In the genomic region with DNA sequence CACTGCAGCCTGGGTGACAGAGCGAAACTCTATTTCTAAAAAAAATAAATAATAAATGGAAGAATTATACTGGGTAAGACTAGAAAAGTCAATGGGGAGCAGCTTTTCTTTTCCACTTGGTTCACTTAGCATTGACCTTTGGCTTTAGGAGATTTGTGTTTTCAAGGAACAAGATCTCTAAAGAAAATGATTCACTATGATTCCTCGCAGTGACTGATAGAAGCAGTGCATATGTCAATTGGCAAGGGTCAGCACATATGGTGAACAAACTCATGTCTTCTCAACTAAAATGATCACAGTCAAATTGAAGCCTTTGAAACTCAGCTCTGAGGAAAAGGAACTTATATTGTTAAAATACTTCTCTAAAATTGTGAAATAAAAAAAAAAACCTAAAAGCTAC, we compare ENCODE assay signal across 21 cellular contexts. TPM values are rescaled to one million over a fixed set of nuclear protein-coding genes. Genes with fewer than 3 reads are reported as not detected.
DNase-seq lines count a peak whose midpoint lies in the region; ATAC-seq, FAIRE-seq and TF ChIP-seq lines count a peak whose summit lies in the region.
"Had no signal": no experiment of that assay in that cellular context is flagged by ENCODE, and none has a peak within 500 bp of the region (broad histone marks: within the 10 kb centered on the region; RNA-seq: fewer than 3 reads in every experiment).

No MANE protein-coding gene starts in this region.

- DNase-seq in activated T-cell treated with anti-CD3 and anti-CD28 coated beads, Interleukin-2, amount 50 U/mL, for 24 hours = no peak
- DNase-seq in activated T-cell treated with anti-CD3 and anti-CD28 coated beads for 4 hours (no peak), IMR-90 (peak; percentile 44), choroid plexus epithelial cell (ENCODE audit: low read depth) (peak; percentile 22), pancreas (no peak), pons (ENCODE audit: low spot score) (no peak)
- DNase-seq in CD4-positive, alpha-beta memory T cell = no peak
- DNase-seq: Calu3, DMS53, H9, Kasumi-1, NCI-H1417, NCI-H187 treated with DMSO at 0.1 percent for 48 hours, NCI-H446, NCI-H69, PC-9 had no signal

- ATAC-seq in IMR-90 (ENCODE audit: low read depth) = no peak
- ATAC-seq in pancreas = no peak
- ATAC-seq in GM19395 (IDR thresholded peaks at IDR 0.05; ENCODE audit: unreplicated experiment) = no peak

- H3K4me1 Mint-ChIP-seq in activated T-cell treated with anti-CD3 and anti-CD28 coated beads, Interleukin-2, amount 50 U/mL, for 24 hours (ENCODE audit: low read depth) = peaks cover 53% of the 10 kb centered on the region
- peaks cover 30 to 41% (median 33%) of the 10 kb centered on the region in 4 donors for H3K4me1 Mint-ChIP-seq in CD4-positive, alpha-beta memory T cell
- H3K4me1 Mint-ChIP-seq: H9, IgD-negative memory B cell had no signal

- H3K27ac ChIP-seq in CD4-positive, alpha-beta memory T cell (ENCODE audit: low read depth, low read length) = no peak overlapping the region
- H3K27ac ChIP-seq in IMR-90 (ENCODE audit: insufficient read depth, low read length) (no peak overlapping the region), pancreas (no peak overlapping the region)
- H3K27ac ChIP-seq: C4-2B, PC-9, SJSA1 had no signal

- peak overlapping the region; percentile 84 for H3K27ac Mint-ChIP-seq in activated T-cell treated with anti-CD3 and anti-CD28 coated beads, Interleukin-2, amount 50 U/mL, for 24 hours
- peak overlapping the region in 6 of 7 donors; percentile 64 to 89 (median 72) for H3K27ac Mint-ChIP-seq in CD4-positive, alpha-beta memory T cell
- H3K27ac Mint-ChIP-seq: H9, IgD-negative memory B cell had no signal

- no peaks in the 10 kb centered on the region for H3K27me3 ChIP-seq in CD4-positive, alpha-beta memory T cell (ENCODE audit: insufficient read depth, low read length)
- no peaks in the 10 kb centered on the region for H3K27me3 ChIP-seq in IMR-90 (ENCODE audit: control insufficient read depth, insufficient read depth, low read length)
- no peaks in the 10 kb centered on the region for H3K27me3 ChIP-seq in pancreas

- H3K36me3 Mint-ChIP-seq in activated T-cell treated with anti-CD3 and anti-CD28 coated beads, Interleukin-2, amount 50 U/mL, for 24 hours (ENCODE audit: low read depth) = peaks cover 8% of the 10 kb centered on the region
- peaks cover 3 to 5% of the 10 kb centered on the region in 2 donors for H3K36me3 Mint-ChIP-seq in CD4-positive, alpha-beta memory T cell
- H3K36me3 Mint-ChIP-seq: IgD-negative memory B cell had no signal

- H3K18ac ChIP-seq in IMR-90 (ENCODE audit: low read depth, low read length) = no peak overlapping the region

- no peaks in the 10 kb centered on the region for H3K9me1 ChIP-seq in IMR-90 (ENCODE audit: insufficient read depth, low read length)

- H2BK5ac ChIP-seq in IMR-90 (ENCODE audit: low read depth, low read length, poor library complexity, severe bottlenecking) = no peak overlapping the region

- H2BK20ac ChIP-seq in IMR-90 (ENCODE audit: low read depth, low read length) = no peak overlapping the region

- TF ChIP-seq RAD21 in IMR-90 (IDR thresholded peaks at IDR 0.05; ENCODE audit: low read length) = no peak

- no peaks in the 10 kb centered on the region for H4K20me1 ChIP-seq in IMR-90 (ENCODE audit: insufficient read depth, low read length)

- dilution Hi-C loops in IMR-90 (cut with HindIII; ENCODE audit: low sequenced_read_pairs, unreplicated experiment) = no loop called here

- in situ Hi-C loops in IMR-90 (cut with MboI; ENCODE audit: low sequenced_read_pairs) = no loop called here

- H3K79me1 ChIP-seq in IMR-90 (ENCODE audit: low read depth in 1 of 2, low read length in 2 of 2) = no peaks in the 10 kb centered on the region

- no CpG with 5 or more reads among the region's 2 CpGs for WGBS in IMR-90 (ENCODE audit: extremely low coverage in 2 of 2, insufficient read length in 1 of 2), 2 experiments
- WGBS in pancreas, 2 donors = 85 to 90% methylated on average over 2 of the region's 2 CpGs

- FAIRE-seq in pancreas (lab: Jason Lieb, UNC) = no peak

- CTCF ChIA-PET in CD4-positive, alpha-beta memory T cell (lab: Charles Lee; ENCODE audit: partially characterized antibody) = interaction anchor here (0.9 to 4.8 kb wide), 16 partner anchors 9 to 162 kb away, joined by 3 to 31 read pairs (median 8); a partner anchor contains a TSS
- CTCF ChIA-PET in IMR-90 (lab: Yijun Ruan, JAX) = interaction anchor here (0.6 to 1.1 kb wide), 2 partner anchors 23 to 97 kb away, joined by 4 read pairs; no protein-coding TSS in a partner anchor

- no TSS peak for BruUV-seq in IMR-90 (replicated peaks; lab: Mats Ljungman, UMichigan)

- no peak overlapping the region for H2BK15ac ChIP-seq in IMR-90 (ENCODE audit: low read depth, low read length)

- H4K5ac ChIP-seq in IMR-90 (ENCODE audit: low read depth, low read length) = no peak overlapping the region

- H3K4me1 ChIP-seq in CD4-positive, alpha-beta memory T cell (ENCODE audit: insufficient read depth, low read length) = peaks cover 94% of the 10 kb centered on the region
- H3K4me1 ChIP-seq in IMR-90 (ENCODE audit: control insufficient read depth, insufficient read depth, low read length) (peaks cover 3% of the 10 kb centered on the region), pancreas (no peaks in the 10 kb centered on the region)
- H3K4me1 ChIP-seq: SJSA1 had no signal

- no peak overlapping the region for H3K4me3 Mint-ChIP-seq in activated T-cell treated with anti-CD3 and anti-CD28 coated beads, Interleukin-2, amount 50 U/mL, for 24 hours
- peak overlapping the region in 2 of 8 donors; percentile 29 to 48 for H3K4me3 Mint-ChIP-seq in CD4-positive, alpha-beta memory T cell
- H3K4me3 Mint-ChIP-seq: H9, IgD-negative memory B cell had no signal

- intact Hi-C loops in CD4-positive, alpha-beta memory T cell (cut with micrococcal nuclease) = no loop called here
- intact Hi-C loops in IMR-90 (cut with micrococcal nuclease) (no loop called here), pancreas (cut with DNase I) (no loop called here)

- no peak overlapping the region for H2BK120ac ChIP-seq in IMR-90 (ENCODE audit: low read depth, low read length)

- H3K4ac ChIP-seq in IMR-90 (ENCODE audit: low read depth, low read length) = no peak overlapping the region

- TF ChIP-seq CTCF in IMR-90 (conservative IDR thresholded peaks at IDR 0.05; ENCODE audit: low read depth, low read length) (no peak), choroid plexus epithelial cell (conservative IDR thresholded peaks at IDR 0.05; ENCODE audit: low read depth, low read length) (no peak), pancreas (IDR thresholded peaks at IDR 0.05) (no peak)

- no peak overlapping the region for H4K91ac ChIP-seq in IMR-90 (ENCODE audit: insufficient read depth, low read depth, low read length)

- no peaks in the 10 kb centered on the region for H3K9me3 ChIP-seq in CD4-positive, alpha-beta memory T cell (ENCODE audit: control insufficient read depth in 1 of 2, low read length in 2 of 2)
- H3K9me3 ChIP-seq in IMR-90 (ENCODE audit: control insufficient read depth, insufficient read depth, low read length) (no peaks in the 10 kb centered on the region), pancreas (no peaks in the 10 kb centered on the region)
- H3K9me3 ChIP-seq: SJSA1 had no signal

- no peak overlapping the region for H3K56ac ChIP-seq in IMR-90 (ENCODE audit: extremely low read depth, insufficient read depth, low read length)

- TF ChIP-seq POLR2A in IMR-90 (IDR thresholded peaks at IDR 0.05; ENCODE audit: low read depth, low read length) = no peak

- no peak overlapping the region for H4K8ac ChIP-seq in IMR-90 (ENCODE audit: low read depth in 2 of 2, low read length in 2 of 2)

- H3K4me3 ChIP-seq in CD4-positive, alpha-beta memory T cell (ENCODE audit: low read length in 2 of 2) = no peak overlapping the region
- H3K4me3 ChIP-seq in IMR-90 (ENCODE audit: insufficient read depth, low read depth, low read length) = no peak overlapping the region
- H3K4me3 ChIP-seq in choroid plexus epithelial cell (ENCODE audit: low read depth, low read length) = no peak overlapping the region
- no peak overlapping the region for H3K4me3 ChIP-seq in pancreas
- H3K4me3 ChIP-seq: PC-9, SJSA1 had no signal

- no peak overlapping the region for H3K9ac ChIP-seq in IMR-90 (ENCODE audit: low read depth, low read length)

- POLR2A ChIA-PET in CD4-positive, alpha-beta memory T cell (lab: Charles Lee; ENCODE audit: partially characterized antibody) = interaction anchor here (0.8 to 6.4 kb wide), 13 partner anchors 9 to 112 kb away, joined by 3 to 454 read pairs (median 11); a partner anchor contains a TSS
- POLR2A ChIA-PET in IMR-90 (lab: Charles Lee; ENCODE audit: unreplicated experiment) = no interaction called here

- H2AFZ ChIP-seq in IMR-90 (replicated peaks; ENCODE audit: low read length, poor library complexity) = no peak overlapping the region
- H2AFZ ChIP-seq: PC-9 had no signal

- H3K14ac ChIP-seq in IMR-90 (replicated peaks; ENCODE audit: low read depth, low read length) = no peak overlapping the region

- H2AK9ac ChIP-seq in IMR-90 (replicated peaks; ENCODE audit: low read depth, low read length, poor library complexity) = no peak overlapping the region

- H3K4me2 ChIP-seq in IMR-90 (ENCODE audit: low read depth, low read length) = no peak overlapping the region
- H3K4me2 ChIP-seq: PC-9 had no signal

- no peaks in the 10 kb centered on the region for H3K36me3 ChIP-seq in CD4-positive, alpha-beta memory T cell (ENCODE audit: insufficient read depth, low read length)
- H3K36me3 ChIP-seq in IMR-90 (ENCODE audit: control insufficient read depth, insufficient read depth, low read length) (no peaks in the 10 kb centered on the region), pancreas (no peaks in the 10 kb centered on the region)
- H3K36me3 ChIP-seq: SJSA1 had no signal

- no peak overlapping the region for H3K23ac ChIP-seq in IMR-90 (ENCODE audit: low read depth, low read length)

- no peaks in the 10 kb centered on the region for H3K27me3 Mint-ChIP-seq in activated T-cell treated with anti-CD3 and anti-CD28 coated beads, Interleukin-2, amount 50 U/mL, for 24 hours
- H3K27me3 Mint-ChIP-seq in CD4-positive, alpha-beta memory T cell = no peaks in the 10 kb centered on the region
- H3K27me3 Mint-ChIP-seq: IgD-negative memory B cell had no signal

- no peaks in the 10 kb centered on the region for H3K9me3 Mint-ChIP-seq in activated T-cell treated with anti-CD3 and anti-CD28 coated beads, Interleukin-2, amount 50 U/mL, for 24 hours
- peaks cover 0 to 2% (median 0%) of the 10 kb centered on the region in 8 donors for H3K9me3 Mint-ChIP-seq in CD4-positive, alpha-beta memory T cell
- H3K9me3 Mint-ChIP-seq: H9 had no signal

- no peak overlapping the region for H2AK5ac ChIP-seq in IMR-90 (ENCODE audit: low read depth, low read length)

TF ChIP-seq in IMR-90, 13 proteins besides CTCF, POLR2A, EP300 and RAD21 (continues in another document):
- no peak for TF ChIP-seq MAZ (IDR thresholded peaks at IDR 0.05; ENCODE audit: borderline replicate concordance, low read depth, low read length)

RNA-seq across cellular contexts. Expression of a gene that starts 43.2 kb away (rescaled TPM):
- total RNA-seq in CD4-positive, alpha-beta memory T cell = 1,000 to 10,000 TPM; 2,390 to 2,440 TPM
- polyA plus RNA-seq in CD4-positive, alpha-beta memory T cell = 1,000 to 10,000 TPM in 1 of 2 donors, 100 to 1,000 TPM in 1; 514 to 1,212 TPM
- total RNA-seq in IMR-90 (2012; rRNA removed) (56.9 and 71.7 TPM in 2 replicates), pancreas (1 to 10 TPM in 4 of 6 donors, under 1 TPM in 2; 0.04 to 3.9 (median 2.3) TPM)
- polyA plus RNA-seq in IMR-90 (2012; rRNA removed) (39.0 and 40.7 TPM in 2 replicates), pancreas (under 1 TPM; 0.23 to 0.52 TPM)
- polyA plus RNA-seq in IMR-90 (2012; cell fraction: cytosol; rRNA removed) = 12.9 and 32.4 TPM in 2 replicates
- polyA plus RNA-seq in IMR-90 (2012; cell fraction: nucleus; rRNA removed; ENCODE audit: low replicate concordance) = 7.9 and 30.3 TPM in 2 replicates
- total RNA-seq: H9, HT-29 had no signal

Comparison
In these comparisons a context has a peak if more than half of its experiments do, and no peak if none do; other contexts are left out.
1. DNase-seq: peak in IMR-90 (single experiment) and choroid plexus epithelial cell (single experiment); none in activated T-cell treated with anti-CD3 and anti-CD28 coated beads, Interleukin-2, amount 50 U/mL, for 24 hours (single experiment), activated T-cell treated with anti-CD3 and anti-CD28 coated beads for 4 hours (single experiment), CD4-positive, alpha-beta memory T cell (0 of 5), pancreas (0 of 6) and pons (single experiment).
2. RNA of a gene that starts 43.2 kb away (total RNA-seq): 2,390 to 2,440 TPM in CD4-positive, alpha-beta memory T cell; 56.9 to 71.7 TPM in IMR-90 and 0.04 to 3.9 TPM in pancreas; every median in the first group is over 10 times any median in the second.